Comparison of ENCODE assay signal across 1 cellular context in the genomic region with DNA sequence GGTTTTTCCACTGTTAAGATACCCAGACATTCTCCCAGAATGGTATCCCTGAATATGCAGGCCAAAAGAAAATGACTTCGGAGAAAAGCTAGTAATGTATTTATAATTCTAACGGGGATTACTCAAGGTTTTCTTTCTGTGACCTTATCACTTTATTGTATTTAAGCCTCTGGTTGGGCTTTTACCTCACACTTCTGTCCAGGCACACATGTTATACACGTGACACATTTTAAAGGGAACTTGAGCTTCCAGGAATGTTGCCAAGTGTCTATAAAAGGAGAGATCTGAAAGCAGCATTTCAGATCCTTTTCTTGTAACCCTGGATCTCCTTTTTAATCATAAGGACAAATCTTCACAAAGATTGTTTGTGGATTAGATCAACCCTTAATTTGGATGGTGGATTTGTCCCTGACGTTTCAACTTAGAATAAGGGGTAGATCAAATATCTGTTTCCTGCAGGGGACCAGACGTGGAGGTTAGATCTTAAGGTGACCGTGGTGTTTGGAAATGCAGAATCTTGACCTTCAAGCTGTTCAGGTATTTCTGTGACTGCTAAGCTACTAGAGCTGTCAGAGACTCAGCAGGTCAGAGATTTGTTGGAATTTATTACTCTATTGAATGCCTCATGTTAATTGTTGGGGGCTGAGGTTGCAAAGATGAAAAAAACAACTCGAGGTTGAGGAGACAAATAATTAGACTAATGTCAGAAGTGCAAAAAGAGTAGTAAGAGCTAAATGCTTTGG.
TF ChIP-seq lines count a peak whose summit lies in the region.

No MANE protein-coding gene starts in this region.

TF ChIP-seq in K562, 482 proteins besides CTCF, POLR2A, EP300 and RAD21 (continued from another document):
- TF ChIP-seq RNF2 (IDR thresholded peaks at IDR 0.05) (0 out of 2 replicates have a peak, but pooled peaks have one; percentile 36), ATF1 (CRISPR knock-in tag; IDR thresholded peaks at IDR 0.05) (no peak), ATF1 (tag; IDR thresholded peaks at IDR 0.05) (no peak), SMAD1 (IDR thresholded peaks at IDR 0.05; ENCODE audit: low read depth, low read length, partially characterized antibody) (no peak), CBFB (CRISPR knock-in tag; IDR thresholded peaks at IDR 0.05) (no peak), TBP (optimal IDR thresholded peaks at IDR 0.05; ENCODE audit: low read depth, low read length) (no peak), CREB1 (IDR thresholded peaks at IDR 0.05) (no peak), CREB1 (CRISPR knock-in tag; IDR thresholded peaks at IDR 0.05) (no peak), TAL1 (IDR thresholded peaks at IDR 0.05) (no peak), MXI1 (IDR thresholded peaks at IDR 0.05; ENCODE audit: low read depth, low read length) (peak; percentile 64; the same call in 1 of the 2 replicates), L3MBTL2 (IDR thresholded peaks at IDR 0.05) (peak; percentile 97), CREM (IDR thresholded peaks at IDR 0.05; ENCODE audit: low read depth) (no peak), SMAD4 (CRISPR knock-in tag; conservative IDR thresholded peaks at IDR 0.05) (no peak), NCOR1 (IDR thresholded peaks at IDR 0.05) (no peak), MYC (IDR thresholded peaks at IDR 0.05; ENCODE audit: low read depth, low read length) (0 out of 2 replicates have a peak, but pooled peaks have one; percentile 19), MYC (CRISPR knock-in tag; IDR thresholded peaks at IDR 0.05; ENCODE audit: borderline replicate concordance, low read depth) (no peak), TEAD4 (IDR thresholded peaks at IDR 0.05; ENCODE audit: low read length) (peak; percentile 41; the same call in 1 of the 2 replicates), TEAD4 (CRISPR knock-in tag; IDR thresholded peaks at IDR 0.05; ENCODE audit: borderline replicate concordance) (no peak), SRF (CRISPR knock-in tag; IDR thresholded peaks at IDR 0.05) (peak in 1 of 2 experiments; percentile 76; a peak in 1 of 4 replicates)
- TF ChIP-seq, protein P1, sequence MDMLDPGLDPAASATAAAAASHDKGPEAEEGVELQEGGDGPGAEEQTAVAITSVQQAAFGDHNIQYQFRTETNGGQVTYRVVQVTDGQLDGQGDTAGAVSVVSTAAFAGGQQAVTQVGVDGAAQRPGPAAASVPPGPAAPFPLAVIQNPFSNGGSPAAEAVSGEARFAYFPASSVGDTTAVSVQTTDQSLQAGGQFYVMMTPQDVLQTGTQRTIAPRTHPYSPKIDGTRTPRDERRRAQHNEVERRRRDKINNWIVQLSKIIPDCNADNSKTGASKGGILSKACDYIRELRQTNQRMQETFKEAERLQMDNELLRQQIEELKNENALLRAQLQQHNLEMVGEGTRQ (CRISPR knock-in tag; IDR thresholded peaks at IDR 0.05): peak; percentile 6; the same call in 1 of the 2 replicates
- TF ChIP-seq, protein P2, sequence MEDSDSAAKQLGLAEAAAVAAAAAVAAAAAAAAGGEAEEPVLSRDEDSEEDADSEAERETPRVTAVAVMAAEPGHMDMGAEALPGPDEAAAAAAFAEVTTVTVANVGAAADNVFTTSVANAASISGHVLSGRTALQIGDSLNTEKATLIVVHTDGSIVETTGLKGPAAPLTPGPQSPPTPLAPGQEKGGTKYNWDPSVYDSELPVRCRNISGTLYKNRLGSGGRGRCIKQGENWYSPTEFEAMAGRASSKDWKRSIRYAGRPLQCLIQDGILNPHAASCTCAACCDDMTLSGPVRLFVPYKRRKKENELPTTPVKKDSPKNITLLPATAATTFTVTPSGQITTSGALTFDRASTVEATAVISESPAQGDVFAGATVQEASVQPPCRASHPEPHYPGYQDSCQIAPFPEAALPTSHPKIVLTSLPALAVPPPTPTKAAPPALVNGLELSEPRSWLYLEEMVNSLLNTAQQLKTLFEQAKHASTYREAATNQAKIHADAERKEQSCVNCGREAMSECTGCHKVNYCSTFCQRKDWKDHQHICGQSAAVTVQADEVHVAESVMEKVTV (CRISPR knock-in tag; IDR thresholded peaks at IDR 0.05): no peak
- TF ChIP-seq, protein P3, sequence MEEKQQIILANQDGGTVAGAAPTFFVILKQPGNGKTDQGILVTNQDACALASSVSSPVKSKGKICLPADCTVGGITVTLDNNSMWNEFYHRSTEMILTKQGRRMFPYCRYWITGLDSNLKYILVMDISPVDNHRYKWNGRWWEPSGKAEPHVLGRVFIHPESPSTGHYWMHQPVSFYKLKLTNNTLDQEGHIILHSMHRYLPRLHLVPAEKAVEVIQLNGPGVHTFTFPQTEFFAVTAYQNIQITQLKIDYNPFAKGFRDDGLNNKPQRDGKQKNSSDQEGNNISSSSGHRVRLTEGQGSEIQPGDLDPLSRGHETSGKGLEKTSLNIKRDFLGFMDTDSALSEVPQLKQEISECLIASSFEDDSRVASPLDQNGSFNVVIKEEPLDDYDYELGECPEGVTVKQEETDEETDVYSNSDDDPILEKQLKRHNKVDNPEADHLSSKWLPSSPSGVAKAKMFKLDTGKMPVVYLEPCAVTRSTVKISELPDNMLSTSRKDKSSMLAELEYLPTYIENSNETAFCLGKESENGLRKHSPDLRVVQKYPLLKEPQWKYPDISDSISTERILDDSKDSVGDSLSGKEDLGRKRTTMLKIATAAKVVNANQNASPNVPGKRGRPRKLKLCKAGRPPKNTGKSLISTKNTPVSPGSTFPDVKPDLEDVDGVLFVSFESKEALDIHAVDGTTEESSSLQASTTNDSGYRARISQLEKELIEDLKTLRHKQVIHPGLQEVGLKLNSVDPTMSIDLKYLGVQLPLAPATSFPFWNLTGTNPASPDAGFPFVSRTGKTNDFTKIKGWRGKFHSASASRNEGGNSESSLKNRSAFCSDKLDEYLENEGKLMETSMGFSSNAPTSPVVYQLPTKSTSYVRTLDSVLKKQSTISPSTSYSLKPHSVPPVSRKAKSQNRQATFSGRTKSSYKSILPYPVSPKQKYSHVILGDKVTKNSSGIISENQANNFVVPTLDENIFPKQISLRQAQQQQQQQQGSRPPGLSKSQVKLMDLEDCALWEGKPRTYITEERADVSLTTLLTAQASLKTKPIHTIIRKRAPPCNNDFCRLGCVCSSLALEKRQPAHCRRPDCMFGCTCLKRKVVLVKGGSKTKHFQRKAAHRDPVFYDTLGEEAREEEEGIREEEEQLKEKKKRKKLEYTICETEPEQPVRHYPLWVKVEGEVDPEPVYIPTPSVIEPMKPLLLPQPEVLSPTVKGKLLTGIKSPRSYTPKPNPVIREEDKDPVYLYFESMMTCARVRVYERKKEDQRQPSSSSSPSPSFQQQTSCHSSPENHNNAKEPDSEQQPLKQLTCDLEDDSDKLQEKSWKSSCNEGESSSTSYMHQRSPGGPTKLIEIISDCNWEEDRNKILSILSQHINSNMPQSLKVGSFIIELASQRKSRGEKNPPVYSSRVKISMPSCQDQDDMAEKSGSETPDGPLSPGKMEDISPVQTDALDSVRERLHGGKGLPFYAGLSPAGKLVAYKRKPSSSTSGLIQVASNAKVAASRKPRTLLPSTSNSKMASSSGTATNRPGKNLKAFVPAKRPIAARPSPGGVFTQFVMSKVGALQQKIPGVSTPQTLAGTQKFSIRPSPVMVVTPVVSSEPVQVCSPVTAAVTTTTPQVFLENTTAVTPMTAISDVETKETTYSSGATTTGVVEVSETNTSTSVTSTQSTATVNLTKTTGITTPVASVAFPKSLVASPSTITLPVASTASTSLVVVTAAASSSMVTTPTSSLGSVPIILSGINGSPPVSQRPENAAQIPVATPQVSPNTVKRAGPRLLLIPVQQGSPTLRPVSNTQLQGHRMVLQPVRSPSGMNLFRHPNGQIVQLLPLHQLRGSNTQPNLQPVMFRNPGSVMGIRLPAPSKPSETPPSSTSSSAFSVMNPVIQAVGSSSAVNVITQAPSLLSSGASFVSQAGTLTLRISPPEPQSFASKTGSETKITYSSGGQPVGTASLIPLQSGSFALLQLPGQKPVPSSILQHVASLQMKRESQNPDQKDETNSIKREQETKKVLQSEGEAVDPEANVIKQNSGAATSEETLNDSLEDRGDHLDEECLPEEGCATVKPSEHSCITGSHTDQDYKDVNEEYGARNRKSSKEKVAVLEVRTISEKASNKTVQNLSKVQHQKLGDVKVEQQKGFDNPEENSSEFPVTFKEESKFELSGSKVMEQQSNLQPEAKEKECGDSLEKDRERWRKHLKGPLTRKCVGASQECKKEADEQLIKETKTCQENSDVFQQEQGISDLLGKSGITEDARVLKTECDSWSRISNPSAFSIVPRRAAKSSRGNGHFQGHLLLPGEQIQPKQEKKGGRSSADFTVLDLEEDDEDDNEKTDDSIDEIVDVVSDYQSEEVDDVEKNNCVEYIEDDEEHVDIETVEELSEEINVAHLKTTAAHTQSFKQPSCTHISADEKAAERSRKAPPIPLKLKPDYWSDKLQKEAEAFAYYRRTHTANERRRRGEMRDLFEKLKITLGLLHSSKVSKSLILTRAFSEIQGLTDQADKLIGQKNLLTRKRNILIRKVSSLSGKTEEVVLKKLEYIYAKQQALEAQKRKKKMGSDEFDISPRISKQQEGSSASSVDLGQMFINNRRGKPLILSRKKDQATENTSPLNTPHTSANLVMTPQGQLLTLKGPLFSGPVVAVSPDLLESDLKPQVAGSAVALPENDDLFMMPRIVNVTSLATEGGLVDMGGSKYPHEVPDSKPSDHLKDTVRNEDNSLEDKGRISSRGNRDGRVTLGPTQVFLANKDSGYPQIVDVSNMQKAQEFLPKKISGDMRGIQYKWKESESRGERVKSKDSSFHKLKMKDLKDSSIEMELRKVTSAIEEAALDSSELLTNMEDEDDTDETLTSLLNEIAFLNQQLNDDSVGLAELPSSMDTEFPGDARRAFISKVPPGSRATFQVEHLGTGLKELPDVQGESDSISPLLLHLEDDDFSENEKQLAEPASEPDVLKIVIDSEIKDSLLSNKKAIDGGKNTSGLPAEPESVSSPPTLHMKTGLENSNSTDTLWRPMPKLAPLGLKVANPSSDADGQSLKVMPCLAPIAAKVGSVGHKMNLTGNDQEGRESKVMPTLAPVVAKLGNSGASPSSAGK (IDR thresholded peaks at IDR 0.05): peak; percentile 94
- TF ChIP-seq, protein P4, sequence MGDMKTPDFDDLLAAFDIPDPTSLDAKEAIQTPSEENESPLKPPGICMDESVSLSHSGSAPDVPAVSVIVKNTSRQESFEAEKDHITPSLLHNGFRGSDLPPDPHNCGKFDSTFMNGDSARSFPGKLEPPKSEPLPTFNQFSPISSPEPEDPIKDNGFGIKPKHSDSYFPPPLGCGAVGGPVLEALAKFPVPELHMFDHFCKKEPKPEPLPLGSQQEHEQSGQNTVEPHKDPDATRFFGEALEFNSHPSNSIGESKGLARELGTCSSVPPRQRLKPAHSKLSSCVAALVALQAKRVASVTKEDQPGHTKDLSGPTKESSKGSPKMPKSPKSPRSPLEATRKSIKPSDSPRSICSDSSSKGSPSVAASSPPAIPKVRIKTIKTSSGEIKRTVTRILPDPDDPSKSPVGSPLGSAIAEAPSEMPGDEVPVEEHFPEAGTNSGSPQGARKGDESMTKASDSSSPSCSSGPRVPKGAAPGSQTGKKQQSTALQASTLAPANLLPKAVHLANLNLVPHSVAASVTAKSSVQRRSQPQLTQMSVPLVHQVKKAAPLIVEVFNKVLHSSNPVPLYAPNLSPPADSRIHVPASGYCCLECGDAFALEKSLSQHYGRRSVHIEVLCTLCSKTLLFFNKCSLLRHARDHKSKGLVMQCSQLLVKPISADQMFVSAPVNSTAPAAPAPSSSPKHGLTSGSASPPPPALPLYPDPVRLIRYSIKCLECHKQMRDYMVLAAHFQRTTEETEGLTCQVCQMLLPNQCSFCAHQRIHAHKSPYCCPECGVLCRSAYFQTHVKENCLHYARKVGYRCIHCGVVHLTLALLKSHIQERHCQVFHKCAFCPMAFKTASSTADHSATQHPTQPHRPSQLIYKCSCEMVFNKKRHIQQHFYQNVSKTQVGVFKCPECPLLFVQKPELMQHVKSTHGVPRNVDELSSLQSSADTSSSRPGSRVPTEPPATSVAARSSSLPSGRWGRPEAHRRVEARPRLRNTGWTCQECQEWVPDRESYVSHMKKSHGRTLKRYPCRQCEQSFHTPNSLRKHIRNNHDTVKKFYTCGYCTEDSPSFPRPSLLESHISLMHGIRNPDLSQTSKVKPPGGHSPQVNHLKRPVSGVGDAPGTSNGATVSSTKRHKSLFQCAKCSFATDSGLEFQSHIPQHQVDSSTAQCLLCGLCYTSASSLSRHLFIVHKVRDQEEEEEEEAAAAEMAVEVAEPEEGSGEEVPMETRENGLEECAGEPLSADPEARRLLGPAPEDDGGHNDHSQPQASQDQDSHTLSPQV (IDR thresholded peaks at IDR 0.05): peak; percentile 44; the same call in 1 of the 2 replicates
- TF ChIP-seq, protein P5, sequence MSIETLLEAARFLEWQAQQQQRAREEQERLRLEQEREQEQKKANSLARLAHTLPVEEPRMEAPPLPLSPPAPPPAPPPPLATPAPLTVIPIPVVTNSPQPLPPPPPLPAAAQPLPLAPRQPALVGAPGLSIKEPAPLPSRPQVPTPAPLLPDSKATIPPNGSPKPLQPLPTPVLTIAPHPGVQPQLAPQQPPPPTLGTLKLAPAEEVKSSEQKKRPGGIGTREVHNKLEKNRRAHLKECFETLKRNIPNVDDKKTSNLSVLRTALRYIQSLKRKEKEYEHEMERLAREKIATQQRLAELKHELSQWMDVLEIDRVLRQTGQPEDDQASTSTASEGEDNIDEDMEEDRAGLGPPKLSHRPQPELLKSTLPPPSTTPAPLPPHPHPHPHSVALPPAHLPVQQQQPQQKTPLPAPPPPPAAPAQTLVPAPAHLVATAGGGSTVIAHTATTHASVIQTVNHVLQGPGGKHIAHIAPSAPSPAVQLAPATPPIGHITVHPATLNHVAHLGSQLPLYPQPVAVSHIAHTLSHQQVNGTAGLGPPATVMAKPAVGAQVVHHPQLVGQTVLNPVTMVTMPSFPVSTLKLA (conservative IDR thresholded peaks at IDR 0.05): peak; percentile 86 to 88
- TF ChIP-seq, protein P6, sequence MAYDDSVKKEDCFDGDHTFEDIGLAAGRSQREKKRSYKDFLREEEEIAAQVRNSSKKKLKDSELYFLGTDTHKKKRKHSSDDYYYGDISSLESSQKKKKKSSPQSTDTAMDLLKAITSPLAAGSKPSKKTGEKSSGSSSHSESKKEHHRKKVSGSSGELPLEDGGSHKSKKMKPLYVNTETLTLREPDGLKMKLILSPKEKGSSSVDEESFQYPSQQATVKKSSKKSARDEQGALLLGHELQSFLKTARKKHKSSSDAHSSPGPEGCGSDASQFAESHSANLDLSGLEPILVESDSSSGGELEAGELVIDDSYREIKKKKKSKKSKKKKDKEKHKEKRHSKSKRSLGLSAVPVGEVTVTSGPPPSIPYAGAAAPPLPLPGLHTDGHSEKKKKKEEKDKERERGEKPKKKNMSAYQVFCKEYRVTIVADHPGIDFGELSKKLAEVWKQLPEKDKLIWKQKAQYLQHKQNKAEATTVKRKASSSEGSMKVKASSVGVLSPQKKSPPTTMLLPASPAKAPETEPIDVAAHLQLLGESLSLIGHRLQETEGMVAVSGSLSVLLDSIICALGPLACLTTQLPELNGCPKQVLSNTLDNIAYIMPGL (CRISPR knock-in tag; IDR thresholded peaks at IDR 0.05): no peak
- TF ChIP-seq, protein P7, sequence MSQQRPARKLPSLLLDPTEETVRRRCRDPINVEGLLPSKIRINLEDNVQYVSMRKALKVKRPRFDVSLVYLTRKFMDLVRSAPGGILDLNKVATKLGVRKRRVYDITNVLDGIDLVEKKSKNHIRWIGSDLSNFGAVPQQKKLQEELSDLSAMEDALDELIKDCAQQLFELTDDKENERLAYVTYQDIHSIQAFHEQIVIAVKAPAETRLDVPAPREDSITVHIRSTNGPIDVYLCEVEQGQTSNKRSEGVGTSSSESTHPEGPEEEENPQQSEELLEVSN (IDR thresholded peaks at IDR 0.05; ENCODE audit: borderline replicate concordance in 1 of 2, extremely low read depth in 1 of 2, insufficient read depth in 1 of 2, insufficient read length in 1 of 2, low read depth in 1 of 2, low read length in 1 of 2, poor library complexity in 1 of 2, severe bottlenecking in 1 of 2): peak in 1 of 2 experiments; percentile 59
